Comparison of ENCODE assay signal across 2 cellular contexts in the genomic region with DNA sequence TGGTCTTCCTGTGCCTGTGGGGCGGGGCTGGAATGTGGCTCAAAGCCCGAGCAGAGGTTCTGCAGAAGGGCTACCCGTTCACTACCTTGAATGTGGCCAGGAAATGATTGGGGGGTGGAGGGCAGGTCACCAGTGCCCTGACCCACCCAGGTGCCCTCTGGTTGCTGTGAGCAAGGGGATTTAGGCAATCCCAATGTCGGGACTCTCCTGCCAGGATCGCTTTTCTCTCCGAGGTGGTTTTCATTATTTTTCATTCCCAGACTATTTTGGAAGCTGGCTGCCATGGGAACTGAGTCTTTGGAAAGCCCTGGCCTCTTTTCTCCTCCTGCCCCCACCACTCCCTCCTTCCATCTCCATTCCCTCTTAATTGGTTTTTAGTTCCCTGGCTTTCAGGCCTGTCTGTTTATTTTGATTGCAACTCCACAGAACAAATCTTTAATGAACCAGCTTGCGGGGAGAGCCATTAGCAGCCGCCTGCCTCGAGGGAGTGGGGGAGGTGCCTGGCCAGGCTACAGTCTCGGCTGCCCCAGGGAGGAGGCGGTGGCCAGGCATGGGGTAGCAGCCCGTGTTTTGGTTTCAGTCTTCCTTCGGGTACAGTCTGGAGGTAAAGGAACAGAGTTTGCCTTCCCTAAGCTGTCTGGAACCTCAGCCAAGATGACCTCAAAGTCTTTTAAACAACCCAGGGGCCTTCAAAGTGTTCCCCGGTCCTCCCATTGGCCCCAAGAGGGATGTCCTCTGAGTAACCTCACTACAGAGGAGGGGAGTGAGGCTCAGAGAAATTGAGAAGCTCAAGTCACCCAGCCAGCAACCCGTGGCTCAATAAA.
TF ChIP-seq lines count a peak whose summit lies in the region.

No MANE protein-coding gene starts in this region.

TF ChIP-seq in GM23338, 12 proteins besides CTCF, POLR2A, EP300 and RAD21 (continued from another document):
- TF ChIP-seq, protein P1, sequence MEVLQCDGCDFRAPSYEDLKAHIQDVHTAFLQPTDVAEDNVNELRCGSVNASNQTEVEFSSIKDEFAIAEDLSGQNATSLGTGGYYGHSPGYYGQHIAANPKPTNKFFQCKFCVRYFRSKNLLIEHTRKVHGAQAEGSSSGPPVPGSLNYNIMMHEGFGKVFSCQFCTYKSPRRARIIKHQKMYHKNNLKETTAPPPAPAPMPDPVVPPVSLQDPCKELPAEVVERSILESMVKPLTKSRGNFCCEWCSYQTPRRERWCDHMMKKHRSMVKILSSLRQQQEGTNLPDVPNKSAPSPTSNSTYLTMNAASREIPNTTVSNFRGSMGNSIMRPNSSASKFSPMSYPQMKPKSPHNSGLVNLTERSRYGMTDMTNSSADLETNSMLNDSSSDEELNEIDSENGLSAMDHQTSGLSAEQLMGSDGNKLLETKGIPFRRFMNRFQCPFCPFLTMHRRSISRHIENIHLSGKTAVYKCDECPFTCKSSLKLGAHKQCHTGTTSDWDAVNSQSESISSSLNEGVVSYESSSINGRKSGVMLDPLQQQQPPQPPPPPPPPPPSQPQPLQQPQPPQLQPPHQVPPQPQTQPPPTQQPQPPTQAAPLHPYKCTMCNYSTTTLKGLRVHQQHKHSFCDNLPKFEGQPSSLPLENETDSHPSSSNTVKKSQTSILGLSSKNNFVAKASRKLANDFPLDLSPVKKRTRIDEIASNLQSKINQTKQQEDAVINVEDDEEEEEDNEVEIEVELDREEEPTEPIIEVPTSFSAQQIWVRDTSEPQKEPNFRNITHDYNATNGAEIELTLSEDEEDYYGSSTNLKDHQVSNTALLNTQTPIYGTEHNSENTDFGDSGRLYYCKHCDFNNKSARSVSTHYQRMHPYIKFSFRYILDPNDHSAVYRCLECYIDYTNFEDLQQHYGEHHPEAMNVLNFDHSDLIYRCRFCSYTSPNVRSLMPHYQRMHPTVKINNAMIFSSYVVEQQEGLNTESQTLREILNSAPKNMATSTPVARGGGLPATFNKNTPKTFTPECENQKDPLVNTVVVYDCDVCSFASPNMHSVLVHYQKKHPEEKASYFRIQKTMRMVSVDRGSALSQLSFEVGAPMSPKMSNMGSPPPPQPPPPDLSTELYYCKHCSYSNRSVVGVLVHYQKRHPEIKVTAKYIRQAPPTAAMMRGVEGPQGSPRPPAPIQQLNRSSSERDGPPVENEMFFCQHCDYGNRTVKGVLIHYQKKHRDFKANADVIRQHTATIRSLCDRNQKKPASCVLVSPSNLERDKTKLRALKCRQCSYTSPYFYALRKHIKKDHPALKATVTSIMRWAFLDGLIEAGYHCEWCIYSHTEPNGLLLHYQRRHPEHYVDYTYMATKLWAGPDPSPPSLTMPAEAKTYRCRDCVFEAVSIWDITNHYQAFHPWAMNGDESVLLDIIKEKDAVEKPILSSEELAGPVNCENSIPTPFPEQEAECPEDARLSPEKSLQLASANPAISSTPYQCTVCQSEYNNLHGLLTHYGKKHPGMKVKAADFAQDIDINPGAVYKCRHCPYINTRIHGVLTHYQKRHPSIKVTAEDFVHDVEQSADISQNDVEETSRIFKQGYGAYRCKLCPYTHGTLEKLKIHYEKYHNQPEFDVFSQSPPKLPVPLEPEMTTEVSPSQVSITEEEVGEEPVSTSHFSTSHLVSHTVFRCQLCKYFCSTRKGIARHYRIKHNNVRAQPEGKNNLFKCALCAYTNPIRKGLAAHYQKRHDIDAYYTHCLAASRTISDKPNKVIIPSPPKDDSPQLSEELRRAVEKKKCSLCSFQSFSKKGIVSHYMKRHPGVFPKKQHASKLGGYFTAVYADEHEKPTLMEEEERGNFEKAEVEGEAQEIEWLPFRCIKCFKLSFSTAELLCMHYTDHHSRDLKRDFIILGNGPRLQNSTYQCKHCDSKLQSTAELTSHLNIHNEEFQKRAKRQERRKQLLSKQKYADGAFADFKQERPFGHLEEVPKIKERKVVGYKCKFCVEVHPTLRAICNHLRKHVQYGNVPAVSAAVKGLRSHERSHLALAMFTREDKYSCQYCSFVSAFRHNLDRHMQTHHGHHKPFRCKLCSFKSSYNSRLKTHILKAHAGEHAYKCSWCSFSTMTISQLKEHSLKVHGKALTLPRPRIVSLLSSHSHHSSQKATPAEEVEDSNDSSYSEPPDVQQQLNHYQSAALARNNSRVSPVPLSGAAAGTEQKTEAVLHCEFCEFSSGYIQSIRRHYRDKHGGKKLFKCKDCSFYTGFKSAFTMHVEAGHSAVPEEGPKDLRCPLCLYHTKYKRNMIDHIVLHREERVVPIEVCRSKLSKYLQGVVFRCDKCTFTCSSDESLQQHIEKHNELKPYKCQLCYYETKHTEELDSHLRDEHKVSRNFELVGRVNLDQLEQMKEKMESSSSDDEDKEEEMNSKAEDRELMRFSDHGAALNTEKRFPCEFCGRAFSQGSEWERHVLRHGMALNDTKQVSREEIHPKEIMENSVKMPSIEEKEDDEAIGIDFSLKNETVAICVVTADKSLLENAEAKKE (CRISPR knock-in tag; IDR thresholded peaks at IDR 0.05), result no peak
- TF ChIP-seq STAT1 (IDR thresholded peaks at IDR 0.05; ENCODE audit: unreplicated experiment), result no peak
- TF ChIP-seq, protein P2, sequence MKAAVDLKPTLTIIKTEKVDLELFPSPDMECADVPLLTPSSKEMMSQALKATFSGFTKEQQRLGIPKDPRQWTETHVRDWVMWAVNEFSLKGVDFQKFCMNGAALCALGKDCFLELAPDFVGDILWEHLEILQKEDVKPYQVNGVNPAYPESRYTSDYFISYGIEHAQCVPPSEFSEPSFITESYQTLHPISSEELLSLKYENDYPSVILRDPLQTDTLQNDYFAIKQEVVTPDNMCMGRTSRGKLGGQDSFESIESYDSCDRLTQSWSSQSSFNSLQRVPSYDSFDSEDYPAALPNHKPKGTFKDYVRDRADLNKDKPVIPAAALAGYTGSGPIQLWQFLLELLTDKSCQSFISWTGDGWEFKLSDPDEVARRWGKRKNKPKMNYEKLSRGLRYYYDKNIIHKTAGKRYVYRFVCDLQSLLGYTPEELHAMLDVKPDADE (IDR thresholded peaks at IDR 0.05), result no peak
- TF ChIP-seq EZH2phosphoT487 (IDR thresholded peaks at IDR 0.05; ENCODE audit: unreplicated experiment), result no peak

TF ChIP-seq in SK-N-SH treated with all-trans-retinoic acid at 6 μM for 48 hours, 23 proteins besides CTCF, POLR2A, EP300 and RAD21 (continued from another document):
- TF ChIP-seq, protein P3, sequence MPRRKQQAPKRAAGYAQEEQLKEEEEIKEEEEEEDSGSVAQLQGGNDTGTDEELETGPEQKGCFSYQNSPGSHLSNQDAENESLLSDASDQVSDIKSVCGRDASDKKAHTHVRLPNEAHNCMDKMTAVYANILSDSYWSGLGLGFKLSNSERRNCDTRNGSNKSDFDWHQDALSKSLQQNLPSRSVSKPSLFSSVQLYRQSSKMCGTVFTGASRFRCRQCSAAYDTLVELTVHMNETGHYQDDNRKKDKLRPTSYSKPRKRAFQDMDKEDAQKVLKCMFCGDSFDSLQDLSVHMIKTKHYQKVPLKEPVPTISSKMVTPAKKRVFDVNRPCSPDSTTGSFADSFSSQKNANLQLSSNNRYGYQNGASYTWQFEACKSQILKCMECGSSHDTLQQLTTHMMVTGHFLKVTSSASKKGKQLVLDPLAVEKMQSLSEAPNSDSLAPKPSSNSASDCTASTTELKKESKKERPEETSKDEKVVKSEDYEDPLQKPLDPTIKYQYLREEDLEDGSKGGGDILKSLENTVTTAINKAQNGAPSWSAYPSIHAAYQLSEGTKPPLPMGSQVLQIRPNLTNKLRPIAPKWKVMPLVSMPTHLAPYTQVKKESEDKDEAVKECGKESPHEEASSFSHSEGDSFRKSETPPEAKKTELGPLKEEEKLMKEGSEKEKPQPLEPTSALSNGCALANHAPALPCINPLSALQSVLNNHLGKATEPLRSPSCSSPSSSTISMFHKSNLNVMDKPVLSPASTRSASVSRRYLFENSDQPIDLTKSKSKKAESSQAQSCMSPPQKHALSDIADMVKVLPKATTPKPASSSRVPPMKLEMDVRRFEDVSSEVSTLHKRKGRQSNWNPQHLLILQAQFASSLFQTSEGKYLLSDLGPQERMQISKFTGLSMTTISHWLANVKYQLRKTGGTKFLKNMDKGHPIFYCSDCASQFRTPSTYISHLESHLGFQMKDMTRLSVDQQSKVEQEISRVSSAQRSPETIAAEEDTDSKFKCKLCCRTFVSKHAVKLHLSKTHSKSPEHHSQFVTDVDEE (CRISPR knock-in tag; IDR thresholded peaks at IDR 0.05), result peak; percentile 80; the same call in 1 of the 2 replicates
- no peak for TF ChIP-seq GLIS3 (CRISPR knock-in tag; IDR thresholded peaks at IDR 0.05)
- TF ChIP-seq ISL1 (CRISPR knock-in tag; IDR thresholded peaks at IDR 0.05), result no peak; the same call in 1 of the 2 replicates
- peak; percentile 42; the same call in 1 of the 2 replicates for TF ChIP-seq ZFP30 (CRISPR knock-in tag; IDR thresholded peaks at IDR 0.05)
- TF ChIP-seq PPARA (CRISPR knock-in tag; IDR thresholded peaks at IDR 0.05; ENCODE audit: borderline replicate concordance), result peak; percentile 72; the same call in 1 of the 2 replicates
- no peak for TF ChIP-seq CREB5 (CRISPR knock-in tag; IDR thresholded peaks at IDR 0.05; ENCODE audit: low read depth)
- no peak for TF ChIP-seq RARB (CRISPR knock-in tag; IDR thresholded peaks at IDR 0.05)
- TF ChIP-seq BACH2 (CRISPR knock-in tag; IDR thresholded peaks at IDR 0.05; ENCODE audit: borderline replicate concordance), result no peak
- TF ChIP-seq ESRRG (CRISPR knock-in tag; IDR thresholded peaks at IDR 0.05), result no peak
- TF ChIP-seq, protein P4, sequence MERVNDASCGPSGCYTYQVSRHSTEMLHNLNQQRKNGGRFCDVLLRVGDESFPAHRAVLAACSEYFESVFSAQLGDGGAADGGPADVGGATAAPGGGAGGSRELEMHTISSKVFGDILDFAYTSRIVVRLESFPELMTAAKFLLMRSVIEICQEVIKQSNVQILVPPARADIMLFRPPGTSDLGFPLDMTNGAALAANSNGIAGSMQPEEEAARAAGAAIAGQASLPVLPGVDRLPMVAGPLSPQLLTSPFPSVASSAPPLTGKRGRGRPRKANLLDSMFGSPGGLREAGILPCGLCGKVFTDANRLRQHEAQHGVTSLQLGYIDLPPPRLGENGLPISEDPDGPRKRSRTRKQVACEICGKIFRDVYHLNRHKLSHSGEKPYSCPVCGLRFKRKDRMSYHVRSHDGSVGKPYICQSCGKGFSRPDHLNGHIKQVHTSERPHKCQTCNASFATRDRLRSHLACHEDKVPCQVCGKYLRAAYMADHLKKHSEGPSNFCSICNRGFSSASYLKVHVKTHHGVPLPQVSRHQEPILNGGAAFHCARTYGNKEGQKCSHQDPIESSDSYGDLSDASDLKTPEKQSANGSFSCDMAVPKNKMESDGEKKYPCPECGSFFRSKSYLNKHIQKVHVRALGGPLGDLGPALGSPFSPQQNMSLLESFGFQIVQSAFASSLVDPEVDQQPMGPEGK (CRISPR knock-in tag; IDR thresholded peaks at IDR 0.05; ENCODE audit: borderline replicate concordance), result no peak
- TF ChIP-seq ZNF70 (CRISPR knock-in tag; IDR thresholded peaks at IDR 0.05), result peak; percentile 33; the same call in 1 of the 2 replicates
- TF ChIP-seq, protein P5, sequence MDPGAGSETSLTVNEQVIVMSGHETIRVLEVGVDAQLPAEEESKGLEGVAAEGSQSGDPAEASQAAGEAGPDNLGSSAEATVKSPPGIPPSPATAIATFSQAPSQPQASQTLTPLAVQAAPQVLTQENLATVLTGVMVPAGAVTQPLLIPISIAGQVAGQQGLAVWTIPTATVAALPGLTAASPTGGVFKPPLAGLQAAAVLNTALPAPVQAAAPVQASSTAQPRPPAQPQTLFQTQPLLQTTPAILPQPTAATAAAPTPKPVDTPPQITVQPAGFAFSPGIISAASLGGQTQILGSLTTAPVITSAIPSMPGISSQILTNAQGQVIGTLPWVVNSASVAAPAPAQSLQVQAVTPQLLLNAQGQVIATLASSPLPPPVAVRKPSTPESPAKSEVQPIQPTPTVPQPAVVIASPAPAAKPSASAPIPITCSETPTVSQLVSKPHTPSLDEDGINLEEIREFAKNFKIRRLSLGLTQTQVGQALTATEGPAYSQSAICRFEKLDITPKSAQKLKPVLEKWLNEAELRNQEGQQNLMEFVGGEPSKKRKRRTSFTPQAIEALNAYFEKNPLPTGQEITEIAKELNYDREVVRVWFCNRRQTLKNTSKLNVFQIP (CRISPR knock-in tag; IDR thresholded peaks at IDR 0.05; ENCODE audit: borderline replicate concordance, low read depth), result no peak
- TF ChIP-seq SNAI2 (CRISPR knock-in tag; IDR thresholded peaks at IDR 0.05), result peak; percentile 19; the same call in 1 of the 2 replicates
- peak; percentile 36; the same call in 1 of the 2 replicates for TF ChIP-seq TCF4 (CRISPR knock-in tag; IDR thresholded peaks at IDR 0.05; ENCODE audit: borderline replicate concordance)
- TF ChIP-seq OSR1 (CRISPR knock-in tag; IDR thresholded peaks at IDR 0.05), result no peak
- no peak for TF ChIP-seq ZC3H10 (CRISPR knock-in tag; IDR thresholded peaks at IDR 0.05)
- 0 out of 2 replicates have a peak, but pooled peaks have one; percentile 69 for TF ChIP-seq ZNF565 (CRISPR knock-in tag; conservative IDR thresholded peaks at IDR 0.05; ENCODE audit: low read depth)
TF ChIP-seq in SK-N-SH treated with all-trans-retinoic acid at 6 μM for 48 hours: peak in this region for 7.
